Comparison of ENCODE assay signal across 9 cellular contexts in the genomic region with DNA sequence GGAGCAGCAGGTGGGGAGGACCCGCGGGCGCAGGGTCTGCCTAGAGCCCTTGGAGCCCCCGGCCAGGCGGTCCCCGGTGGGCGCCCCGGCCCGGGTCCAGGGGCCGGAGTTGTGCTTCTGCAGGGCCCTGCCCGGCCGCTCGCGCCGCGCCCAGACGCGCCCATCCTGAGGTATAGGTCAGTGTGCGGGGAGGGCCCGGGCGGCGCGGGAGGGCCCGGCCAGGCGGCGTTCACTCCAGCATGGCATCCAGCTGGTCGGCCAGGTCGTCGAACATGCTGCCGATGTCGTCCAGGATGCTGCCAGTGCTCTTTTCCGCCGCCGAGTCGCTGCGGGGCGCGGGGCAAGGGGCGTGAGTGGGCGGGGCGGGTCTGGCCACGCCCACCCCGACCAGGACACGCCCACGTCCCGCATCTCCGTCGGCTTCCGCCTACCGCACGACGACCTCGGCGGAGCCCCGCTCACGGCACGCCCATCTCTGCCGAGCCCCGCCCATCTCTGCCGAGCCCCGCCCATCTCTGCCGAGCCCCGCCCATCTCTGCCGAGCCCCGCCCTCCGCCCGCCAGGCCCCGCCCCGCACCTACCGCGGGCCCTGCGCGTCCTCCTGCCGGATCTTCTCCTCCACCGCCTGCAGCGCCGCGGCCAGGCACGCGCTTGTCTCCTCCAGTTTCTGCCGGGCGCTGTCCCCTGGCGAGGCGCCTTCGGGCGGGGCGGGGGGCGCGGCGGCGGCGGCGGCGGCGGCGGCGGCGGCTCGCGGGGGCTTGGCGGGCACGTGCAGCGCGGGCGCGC.
DNase-seq lines count a peak whose midpoint lies in the region.
"Had no signal": no experiment of that assay in that cellular context is flagged by ENCODE, and none has a peak within 500 bp of the region (broad histone marks: within the 10 kb centered on the region; RNA-seq: fewer than 3 reads in every experiment).

No MANE protein-coding gene starts in this region.

- DNase-seq in stimulated activated naive CD4-positive, alpha-beta T cell (lab: John Stamatoyannopoulos, UW): peak in 5 of 6 experiments; percentile 24 to 40 (median 31)
- no peak for DNase-seq in stimulated activated naive CD4-positive, alpha-beta T cell treated with Interleukin-2 at 50 U/mL for 16 hours (lab: John Stamatoyannopoulos, UW)
- peak; percentile 76 for DNase-seq in activated effector memory CD4-positive, alpha-beta T cell treated with anti-CD3 and anti-CD28 coated beads, Interleukin-2, amount 50 U/mL, for 16 hours
- DNase-seq in iris pigment epithelial cell (ENCODE audit: low read depth) (peak; percentile 52), NCI-H748 (lab: John Stamatoyannopoulos, UW; ENCODE audit: unreplicated experiment) (no peak), NCI-H345 (lab: John Stamatoyannopoulos, UW) (no peak), DMS 273 (lab: John Stamatoyannopoulos, UW; ENCODE audit: unreplicated experiment) (no peak), T1000 (lab: John Stamatoyannopoulos, UW) (no peak)
- DNase-seq: pancreas had no signal

Comparison
In these comparisons a context has a peak if more than half of its experiments do, and no peak if none do; other contexts are left out.
1. DNase-seq: peak in stimulated activated naive CD4-positive, alpha-beta T cell (5 of 6), activated effector memory CD4-positive, alpha-beta T cell treated with anti-CD3 and anti-CD28 coated beads, Interleukin-2, amount 50 U/mL, for 16 hours (single experiment) and iris pigment epithelial cell (single experiment); none in stimulated activated naive CD4-positive, alpha-beta T cell treated with Interleukin-2 at 50 U/mL for 16 hours (single experiment), NCI-H748 (single experiment), NCI-H345 (single experiment), DMS 273 (single experiment) and T1000 (single experiment).